Comparison of ENCODE assay signal across 28 cellular contexts in genomic region chr18:43367895-43368294, GRCh38.
"Had no signal": no experiment of that assay in that cellular context is flagged by ENCODE, and none has a peak within 500 bp of the region (broad histone marks: within the 10 kb centered on the region; RNA-seq: fewer than 3 reads in every experiment).

No MANE protein-coding gene starts in this region.

- H3K36me3 ChIP-seq: stomach, suprapubic skin, thoracic aorta, thyroid gland, tibial artery, tibial nerve, transverse colon, upper lobe of left lung, upper lobe of right lung, uterus, vagina had no signal

- FAIRE-seq: urothelium cell line had no signal

- ATAC-seq: stimulated activated effector memory CD8-positive, alpha-beta T cell treated with anti-CD3 and anti-CD28 coated beads, Interleukin-12 subunit alpha, Interleukin-12 subunit beta, amount 100 ng/mL, for 72 hours; stimulated activated memory B cell treated with anti-CD40 and anti-IgM and Interleukin-4, amounts not matched to agents 10 μg/mL and 1 μg/mL and 100 μg/mL, for 72 hours; stimulated activated naive B cell treated with anti-CD40 and anti-IgM and Interleukin-4, amounts not matched to agents 10 μg/mL and 1 μg/mL and 100 μg/mL, for 72 hours; stimulated activated naive CD8-positive, alpha-beta T cell treated with anti-CD3 and anti-CD28 coated beads, Interleukin-15, amount 100 ng/mL, for 72 hours; stimulated activated naive CD8-positive, alpha-beta T cell treated with anti-CD3 and anti-CD28 coated beads, Interleukin-15, Interleukin-2, amounts not matched to agents 100 U/mL and 50 U/mL, for 24 hours; upper lobe of right lung had no signal

- H3K4me1 Mint-ChIP-seq: stimulated activated effector memory CD8-positive, alpha-beta T cell treated with anti-CD3 and anti-CD28 coated beads, Interleukin-12 subunit alpha, Interleukin-12 subunit beta, amount 100 ng/mL, for 72 hours; stimulated activated memory B cell treated with anti-CD40 and anti-IgM and Interleukin-4, amounts not matched to agents 10 μg/mL and 1 μg/mL and 100 μg/mL, for 72 hours; stimulated activated naive B cell treated with anti-CD40 and anti-IgM and Interleukin-4, amounts not matched to agents 10 μg/mL and 1 μg/mL and 100 μg/mL, for 72 hours; stimulated activated naive CD8-positive, alpha-beta T cell treated with anti-CD3 and anti-CD28 coated beads, Interleukin-15, amount 100 ng/mL, for 72 hours had no signal

- H3K9me3 Mint-ChIP-seq: stimulated activated memory B cell treated with anti-CD40 and anti-IgM and Interleukin-4, amounts not matched to agents 10 μg/mL and 1 μg/mL and 100 μg/mL, for 72 hours; stimulated activated naive B cell treated with anti-CD40 and anti-IgM and Interleukin-4, amounts not matched to agents 10 μg/mL and 1 μg/mL and 100 μg/mL, for 72 hours; type B pancreatic cell had no signal

- H3K27ac ChIP-seq: stomach, suprapubic skin, thoracic aorta, thyroid gland, tibial artery, tibial nerve, transverse colon, upper lobe of left lung, upper lobe of right lung, uterus, vagina had no signal

- H3K27me3 ChIP-seq: stomach, suprapubic skin, thyroid gland, tibial artery, tibial nerve, transverse colon, upper lobe of left lung, upper lobe of right lung, uterus, vagina had no signal

- H3K4me1 ChIP-seq: stomach, suprapubic skin, thyroid gland, tibial artery, tibial nerve, transverse colon, upper lobe of left lung, upper lobe of right lung, uterus, vagina had no signal

- H3K36me3 Mint-ChIP-seq: stimulated activated effector memory CD8-positive, alpha-beta T cell treated with anti-CD3 and anti-CD28 coated beads, Interleukin-12 subunit alpha, Interleukin-12 subunit beta, amount 100 ng/mL, for 72 hours; stimulated activated memory B cell treated with anti-CD40 and anti-IgM and Interleukin-4, amounts not matched to agents 10 μg/mL and 1 μg/mL and 100 μg/mL, for 72 hours; stimulated activated naive B cell treated with anti-CD40 and anti-IgM and Interleukin-4, amounts not matched to agents 10 μg/mL and 1 μg/mL and 100 μg/mL, for 72 hours; type B pancreatic cell had no signal

- H3K27me3 Mint-ChIP-seq: stimulated activated memory B cell treated with anti-CD40 and anti-IgM and Interleukin-4, amounts not matched to agents 10 μg/mL and 1 μg/mL and 100 μg/mL, for 72 hours; stimulated activated naive B cell treated with anti-CD40 and anti-IgM and Interleukin-4, amounts not matched to agents 10 μg/mL and 1 μg/mL and 100 μg/mL, for 72 hours; stimulated activated naive CD8-positive, alpha-beta T cell treated with anti-CD3 and anti-CD28 coated beads, Interleukin-15, amount 100 ng/mL, for 72 hours; stimulated activated naive CD8-positive, alpha-beta T cell treated with anti-CD3 and anti-CD28 coated beads, Interleukin-15, Interleukin-2, amounts not matched to agents 100 ng/mL and 50 ng/mL, for 24 hours; type B pancreatic cell had no signal

- H3K9me3 ChIP-seq: stomach, suprapubic skin, thoracic aorta, thyroid gland, tibial artery, tibial nerve, transverse colon, upper lobe of left lung, upper lobe of right lung, uterus, vagina had no signal

- DNase-seq: stimulated activated CD4-positive, alpha-beta T cell treated with anti-CD3 and anti-CD28 coated beads, Interleukin-2, amount 100 ng/mL, for 48 hours; stimulated activated CD4-positive, alpha-beta T cell treated with anti-CD3 and anti-CD28 coated beads, Interleukin-4, amount 100 ng/mL, for 1 hour; stimulated activated CD4-positive, alpha-beta T cell treated with anti-CD3 and anti-CD28 coated beads, Interleukin-4, amount 100 ng/mL, for 24 hours; stimulated activated CD4-positive, alpha-beta T cell treated with anti-CD3 and anti-CD28 coated beads, Interleukin-4, amount 100 ng/mL, for 4 hours; stimulated activated CD8-positive, alpha-beta memory T cell treated with anti-CD3 and anti-CD28 coated beads, Interleukin-4, amount 100 ng/mL, for 48 hours; stimulated activated naive B cell treated with anti-CD40 and anti-IgM and Interleukin-4, amounts not matched to agents 10 μg/mL and 1 μg/mL and 100 μg/mL, for 72 hours; stimulated activated naive CD4-positive, alpha-beta T cell; stimulated activated naive CD4-positive, alpha-beta T cell treated with Interleukin-2 at 50 U/mL for 16 hours; stimulated activated naive CD8-positive, alpha-beta T cell treated with anti-CD3 and anti-CD28 coated beads, Interleukin-15, amount 100 ng/mL, for 72 hours; stimulated activated naive CD8-positive, alpha-beta T cell treated with anti-CD3 and anti-CD28 coated beads, Interleukin-15, Interleukin-2, amounts not matched to agents 100 U/mL and 50 U/mL, for 24 hours; stomach; substantia nigra; thyroid gland; tibial artery; transverse colon; trophoblast cell; upper lobe of left lung; upper lobe of right lung; uterus had no signal

- H3K4me3 ChIP-seq: stomach, suprapubic skin, thoracic aorta, thyroid gland, tibial artery, tibial nerve, transverse colon, upper lobe of left lung, upper lobe of right lung, uterus, vagina had no signal

- H3K4me3 Mint-ChIP-seq: stimulated activated effector memory CD8-positive, alpha-beta T cell treated with anti-CD3 and anti-CD28 coated beads, Interleukin-12 subunit alpha, Interleukin-12 subunit beta, amount 100 ng/mL, for 72 hours; stimulated activated memory B cell treated with anti-CD40 and anti-IgM and Interleukin-4, amounts not matched to agents 10 μg/mL and 1 μg/mL and 100 μg/mL, for 72 hours; stimulated activated naive B cell treated with anti-CD40 and anti-IgM and Interleukin-4, amounts not matched to agents 10 μg/mL and 1 μg/mL and 100 μg/mL, for 72 hours; stimulated activated naive CD8-positive, alpha-beta T cell treated with anti-CD3 and anti-CD28 coated beads, Interleukin-15, amount 100 ng/mL, for 72 hours; stimulated activated naive CD8-positive, alpha-beta T cell treated with anti-CD3 and anti-CD28 coated beads, Interleukin-15, Interleukin-2, amounts not matched to agents 100 ng/mL and 50 ng/mL, for 24 hours; type B pancreatic cell had no signal

- H3K27ac Mint-ChIP-seq: stimulated activated effector memory CD8-positive, alpha-beta T cell treated with anti-CD3 and anti-CD28 coated beads, Interleukin-12 subunit alpha, Interleukin-12 subunit beta, amount 100 ng/mL, for 72 hours; stimulated activated memory B cell treated with anti-CD40 and anti-IgM and Interleukin-4, amounts not matched to agents 10 μg/mL and 1 μg/mL and 100 μg/mL, for 72 hours; stimulated activated naive B cell treated with anti-CD40 and anti-IgM and Interleukin-4, amounts not matched to agents 10 μg/mL and 1 μg/mL and 100 μg/mL, for 72 hours; stimulated activated naive CD8-positive, alpha-beta T cell treated with anti-CD3 and anti-CD28 coated beads, Interleukin-15, amount 100 ng/mL, for 72 hours; stimulated activated naive CD8-positive, alpha-beta T cell treated with anti-CD3 and anti-CD28 coated beads, Interleukin-15, Interleukin-2, amounts not matched to agents 100 ng/mL and 50 ng/mL, for 24 hours; type B pancreatic cell had no signal
